9 cellular contexts compared by ENCODE assay signal in the genomic region with DNA sequence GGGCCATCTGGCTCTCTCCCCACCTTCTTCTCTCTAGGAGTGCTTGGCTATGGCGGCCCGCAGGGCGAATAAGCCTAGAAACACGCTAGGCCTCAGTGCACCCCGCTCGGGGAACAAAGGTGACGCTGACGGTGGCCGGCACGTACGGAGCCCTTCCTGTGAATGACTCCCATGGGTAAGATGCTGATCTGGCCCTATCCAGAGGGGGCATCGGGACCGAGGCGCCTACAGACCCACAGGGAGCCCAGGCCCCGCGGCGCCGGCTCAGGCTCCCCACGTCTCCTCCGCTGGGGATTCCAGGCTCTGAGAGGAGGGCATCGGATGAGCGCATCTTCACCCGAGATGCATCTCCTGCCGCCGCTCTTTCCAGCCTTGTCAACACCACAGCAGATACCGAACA. TPM values are rescaled to one million over a fixed set of nuclear protein-coding genes. Genes with fewer than 3 reads are reported as not detected.
"Had no signal": no experiment of that assay in that cellular context is flagged by ENCODE, and none has a peak within 500 bp of the region (broad histone marks: within the 10 kb centered on the region; RNA-seq: fewer than 3 reads in every experiment).

No MANE protein-coding gene starts in this region.

- H3K4me3 Mint-ChIP-seq: HFFc6, IgD-negative memory B cell had no signal

- H3K27ac Mint-ChIP-seq: HFFc6, IgD-negative memory B cell had no signal

- H3K4me1 ChIP-seq: HAP-1 had no signal

- H3K9ac ChIP-seq: GM23248 had no signal

- ATAC-seq: HCT116 had no signal

- H2AFZ ChIP-seq: GM23248 had no signal

- FAIRE-seq: HepG2 had no signal

- H3K9me3 Mint-ChIP-seq: HFFc6, IgD-negative memory B cell had no signal

- H3K4me1 Mint-ChIP-seq: IgD-negative memory B cell had no signal

- DNase-seq: GM23248, GOT3, H7, HFFc6 had no signal

- H3K27me3 Mint-ChIP-seq: IgD-negative memory B cell had no signal

- H3K27ac ChIP-seq: GM23248, HL-60 had no signal

- H3K4me3 ChIP-seq: GM23248, HAP-1 had no signal

- H3K9me3 ChIP-seq: HAP-1 had no signal

RNA-seq across cellular contexts. Expression of gene TESMIN, which starts 31.4 kb away (rescaled TPM):
- total RNA-seq: GM23248 had no signal
